11 cellular contexts compared by ENCODE assay signal in genomic region chr9:115164511-115164974, GRCh38. TPM values are rescaled to one million over a fixed set of nuclear protein-coding genes. Genes with fewer than 3 reads are reported as not detected.
DNase-seq lines count a peak whose midpoint lies in the region; ATAC-seq and TF ChIP-seq lines count a peak whose summit lies in the region.
"Had no signal": no experiment of that assay in that cellular context is flagged by ENCODE, and none has a peak within 500 bp of the region (broad histone marks: within the 10 kb centered on the region; RNA-seq: fewer than 3 reads in every experiment).

No MANE protein-coding gene starts in this region.

- no peak for TF ChIP-seq CTCF in GM23338 (conservative IDR thresholded peaks at IDR 0.05; ENCODE audit: low read depth in 2 of 2)
- TF ChIP-seq CTCF in activated CD8-positive, alpha-beta T cell treated with anti-CD3 and anti-CD28 coated beads for 36 hours (IDR thresholded peaks at IDR 0.05) = no peak

- H3K4me2 ChIP-seq in GM23338 (no peak overlapping the region), neuronal stem cell (ENCODE audit: insufficient read depth, low read length, poor library complexity, severe bottlenecking) (no peak overlapping the region)

- no peak overlapping the region for H3K23ac ChIP-seq in neuronal stem cell (ENCODE audit: low read depth, low read length, poor library complexity)

- no peak overlapping the region for H2BK12ac ChIP-seq in neuronal stem cell (ENCODE audit: low read length)

- H2AK5ac ChIP-seq in neuronal stem cell (ENCODE audit: low read depth, low read length) = no peak overlapping the region

- peaks cover 11% of the 10 kb centered on the region for H3K36me3 Mint-ChIP-seq in GM23338 (ENCODE audit: low read depth)
- H3K36me3 Mint-ChIP-seq in activated CD8-positive, alpha-beta T cell treated with anti-CD3 and anti-CD28 coated beads for 36 hours (ENCODE audit: low read depth) = no peaks in the 10 kb centered on the region

- no peak overlapping the region for H3K27ac Mint-ChIP-seq in GM23338
- no peak overlapping the region for H3K27ac Mint-ChIP-seq in activated CD8-positive, alpha-beta T cell treated with anti-CD3 and anti-CD28 coated beads for 36 hours

- H3K9me2 ChIP-seq in GM23338 (ENCODE audit: insufficient read depth) = no peaks in the 10 kb centered on the region

- no peaks in the 10 kb centered on the region for H3K27me3 ChIP-seq in GM23338 (ENCODE audit: insufficient read depth)
- no peaks in the 10 kb centered on the region for H3K27me3 ChIP-seq in neuronal stem cell (ENCODE audit: control insufficient read depth in 3 of 3, insufficient read depth in 3 of 3, low read depth in 1 of 3, low read length in 3 of 3)

- H3K9me3 Mint-ChIP-seq in GM23338 = peaks cover 6% of the 10 kb centered on the region; the same call in 2 of the 3 replicates
- no peaks in the 10 kb centered on the region for H3K9me3 Mint-ChIP-seq in activated CD8-positive, alpha-beta T cell treated with anti-CD3 and anti-CD28 coated beads for 36 hours
- H3K9me3 Mint-ChIP-seq: central memory CD8-positive, alpha-beta T cell had no signal

- DNase-seq in GM23338 (ENCODE audit: low spot score) (no peak), NCI-H446 treated with DMSO at 0.1 percent for 48 hours (lab: John Stamatoyannopoulos, UW) (peak; percentile 51), fibroblast of gingiva (ENCODE audit: low read depth) (peak; percentile 16), posterior cingulate gyrus (peak; percentile 29 to 94 (median 76)), OCI-M2 (lab: John Stamatoyannopoulos, UW; ENCODE audit: unreplicated experiment) (no peak), neuronal stem cell (ENCODE audit: low spot score) (no peak)
- no peak for DNase-seq in activated CD8-positive, alpha-beta T cell treated with anti-CD3 and anti-CD28 coated beads for 36 hours
- no peak for DNase-seq in activated CD4-positive, CD25-positive, alpha-beta regulatory T cell (lab: John Stamatoyannopoulos, UW)
- DNase-seq: GOT3, lower lobe of right lung had no signal

- H3K4me3 Mint-ChIP-seq in GM23338 = no peak overlapping the region
- no peak overlapping the region for H3K4me3 Mint-ChIP-seq in activated CD8-positive, alpha-beta T cell treated with anti-CD3 and anti-CD28 coated beads for 36 hours
- H3K4me3 Mint-ChIP-seq: central memory CD8-positive, alpha-beta T cell had no signal

- no peak overlapping the region for H4K91ac ChIP-seq in neuronal stem cell (ENCODE audit: low read depth, low read length, poor library complexity)

- no peak overlapping the region for H4K8ac ChIP-seq in neuronal stem cell (ENCODE audit: low read depth, low read length)

- no peak overlapping the region for H2BK15ac ChIP-seq in neuronal stem cell (ENCODE audit: low read length)

- H3K79me1 ChIP-seq in neuronal stem cell (ENCODE audit: low read depth, low read length) = no peaks in the 10 kb centered on the region

- no peak overlapping the region for H3K4ac ChIP-seq in neuronal stem cell (ENCODE audit: low read length)

- H3K27me3 Mint-ChIP-seq in GM23338 (ENCODE audit: insufficient read depth, low read depth, poor library complexity) = no peaks in the 10 kb centered on the region
- H3K27me3 Mint-ChIP-seq in activated CD8-positive, alpha-beta T cell treated with anti-CD3 and anti-CD28 coated beads for 36 hours = peaks cover 15% of the 10 kb centered on the region

- POLR2A ChIA-PET in activated CD8-positive, alpha-beta T cell treated with anti-CD3 and anti-CD28 coated beads for 36 hours (lab: Charles Lee) = no interaction called here

- H2BK5ac ChIP-seq in neuronal stem cell (ENCODE audit: low read length) = no peak overlapping the region

- no peaks in the 10 kb centered on the region for H3F3A ChIP-seq in GM23338 (replicated peaks; ENCODE audit: low read depth)

- H2BK120ac ChIP-seq in neuronal stem cell (ENCODE audit: low read depth, low read length) = no peak overlapping the region

- H3K4me1 ChIP-seq in GM23338 (ENCODE audit: insufficient read depth) (0 out of 2 replicates have a peak, but pooled peaks cover 3% of the 10 kb centered on the region), neuronal stem cell (ENCODE audit: control insufficient read depth in 2 of 2, insufficient read depth in 1 of 2, low read depth in 1 of 2, low read length in 2 of 2) (peaks cover 0 to 2% of the 10 kb centered on the region in 2 donors)
- H3K4me1 ChIP-seq: lower lobe of right lung had no signal

- H3K4me3 ChIP-seq in GM23338 (no peak overlapping the region), neuronal stem cell (ENCODE audit: low read length in 2 of 2) (no peak overlapping the region)
- H3K4me3 ChIP-seq: lower lobe of right lung had no signal

- H3K27ac ChIP-seq in GM23338 (ENCODE audit: low read depth) = no peak overlapping the region
- H3K27ac ChIP-seq in neuronal stem cell (replicated peaks; ENCODE audit: low read length) = no peak overlapping the region
- H3K27ac ChIP-seq: lower lobe of right lung had no signal

- peak; percentile 23; the same call in 1 of the 3 replicates for ATAC-seq in GM23338
- no peak for ATAC-seq in activated CD8-positive, alpha-beta T cell treated with anti-CD3 and anti-CD28 coated beads for 36 hours

- no CpG with 5 or more reads among the region's 3 CpGs for WGBS in neuronal stem cell (ENCODE audit: extremely low coverage in 2 of 2, insufficient read length in 2 of 2, insufficient replicate concordance in 1 of 2), 2 donors

- H3K36me3 ChIP-seq in GM23338 (ENCODE audit: insufficient read depth) = no peaks in the 10 kb centered on the region
- H3K36me3 ChIP-seq in neuronal stem cell (replicated peaks in 1 of 2; ENCODE audit: control insufficient read depth in 2 of 2, insufficient read depth in 2 of 2, low read length in 2 of 2) = no peaks in the 10 kb centered on the region
- H3K36me3 ChIP-seq: lower lobe of right lung had no signal

- no peaks in the 10 kb centered on the region for H3K79me2 ChIP-seq in GM23338 (replicated peaks; ENCODE audit: insufficient read depth)

- no peak overlapping the region for H3K18ac ChIP-seq in neuronal stem cell (ENCODE audit: low read length)

- no peak overlapping the region for H3K14ac ChIP-seq in neuronal stem cell (ENCODE audit: low read length)

- CTCF ChIA-PET in activated CD8-positive, alpha-beta T cell treated with anti-CD3 and anti-CD28 coated beads for 36 hours (lab: Charles Lee) = no interaction called here

- peaks cover 11% of the 10 kb centered on the region for H3K4me1 Mint-ChIP-seq in GM23338
- H3K4me1 Mint-ChIP-seq in activated CD8-positive, alpha-beta T cell treated with anti-CD3 and anti-CD28 coated beads for 36 hours (ENCODE audit: low read depth) = no peaks in the 10 kb centered on the region
- H3K4me1 Mint-ChIP-seq: central memory CD8-positive, alpha-beta T cell had no signal

- H3K9me3 ChIP-seq in neuronal stem cell (replicated peaks in 1 of 2; ENCODE audit: control insufficient read depth in 2 of 2, insufficient read depth in 1 of 2, low read depth in 1 of 2, low read length in 2 of 2) = no peaks in the 10 kb centered on the region
- H3K9me3 ChIP-seq: lower lobe of right lung had no signal

- H3K9ac ChIP-seq in neuronal stem cell (ENCODE audit: low read depth, low read length, poor library complexity) = no peak overlapping the region

- no peaks in the 10 kb centered on the region for H4K20me1 ChIP-seq in GM23338 (replicated peaks; ENCODE audit: insufficient read depth)

- intact Hi-C loops in posterior cingulate gyrus (cut with DNase I) = loop anchor here (5.0 kb wide), 1 partner anchor 48 kb away; no protein-coding TSS in a partner anchor
- intact Hi-C loops in activated CD8-positive, alpha-beta T cell treated with anti-CD3 and anti-CD28 coated beads for 36 hours (cut with micrococcal nuclease) = no loop called here

- H2AFZ ChIP-seq in GM23338 (0 out of 2 replicates have a peak overlapping the region, but pooled peaks have one; percentile 38), neuronal stem cell (ENCODE audit: low read length) (no peak overlapping the region)

TF ChIP-seq in GM23338, 12 proteins besides CTCF, POLR2A, EP300 and RAD21 (continues in another document):
- no peak for TF ChIP-seq JUNB (IDR thresholded peaks at IDR 0.05; ENCODE audit: unreplicated experiment)
- no peak for TF ChIP-seq NANOG (IDR thresholded peaks at IDR 0.05; ENCODE audit: borderline replicate concordance)
- TF ChIP-seq ZNF331 (CRISPR knock-in tag; IDR thresholded peaks at IDR 0.05; ENCODE audit: low read depth) = no peak
- no peak for TF ChIP-seq REST (IDR thresholded peaks at IDR 0.05; ENCODE audit: unreplicated experiment)
- no peak for TF ChIP-seq ZNF114 (CRISPR knock-in tag; IDR thresholded peaks at IDR 0.05)

RNA-seq across cellular contexts. Expression of gene TNC, which starts 46.6 kb away (rescaled TPM):
- 2.7 and 3.7 TPM in 2 replicates for total RNA-seq in GM23338 (2014; rRNA removed; shearing (Covaris generic))
- polyA plus RNA-seq in GM23338 (2016; fragmentation: Nextera tagmentation; extraction: Ambion mirVana) = 0.89 and 1.0 TPM in 2 replicates
- total RNA-seq in activated CD8-positive, alpha-beta T cell treated with anti-CD3 and anti-CD28 coated beads for 36 hours = under 1 TPM; 0.05 to 0.22 TPM
- polyA plus RNA-seq in neuronal stem cell (2013, experiment 1 of 2) = 7.7 TPM
- polyA plus RNA-seq in neuronal stem cell (2013, experiment 2 of 2) = 8.1 TPM

Comparison
In these comparisons a context has a peak if more than half of its experiments do, and no peak if none do; other contexts are left out.
1. DNase-seq: peak in NCI-H446 treated with DMSO at 0.1 percent for 48 hours (single experiment), fibroblast of gingiva (single experiment) and posterior cingulate gyrus (10 of 10); none in GM23338 (single experiment), activated CD8-positive, alpha-beta T cell treated with anti-CD3 and anti-CD28 coated beads for 36 hours (single experiment), OCI-M2 (single experiment), neuronal stem cell (single experiment) and activated CD4-positive, CD25-positive, alpha-beta regulatory T cell (0 of 4).